27 cellular contexts compared by ENCODE assay signal in the genomic region with DNA sequence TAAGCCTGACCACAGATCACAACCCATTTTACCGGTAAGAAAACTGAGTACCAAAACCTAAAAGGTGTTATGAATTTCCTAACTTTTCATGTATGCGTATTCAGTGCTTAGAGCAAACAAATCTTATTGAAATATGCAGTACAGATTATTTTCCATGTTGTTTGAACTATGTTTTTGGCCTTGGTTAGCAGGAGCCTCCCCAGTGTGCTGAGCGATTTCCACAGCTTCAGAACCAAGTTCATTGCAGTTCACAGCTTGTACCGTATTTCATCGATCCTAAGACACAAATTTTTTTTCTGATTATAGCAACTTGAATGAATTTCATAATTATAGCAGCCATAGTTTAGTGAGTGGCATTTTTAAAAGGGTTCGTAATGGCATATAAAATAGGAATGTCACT. TPM values are rescaled to one million over a fixed set of nuclear protein-coding genes. Genes with fewer than 3 reads are reported as not detected.
"Had no signal": no experiment of that assay in that cellular context is flagged by ENCODE, and none has a peak within 500 bp of the region (broad histone marks: within the 10 kb centered on the region; RNA-seq: fewer than 3 reads in every experiment).

No MANE protein-coding gene starts in this region.

- H3K36me3 ChIP-seq: cardiac muscle cell, SJSA1 had no signal

- H3K9ac ChIP-seq: SK-N-SH had no signal

- H3K9me3 ChIP-seq: MG63, SJSA1, SK-N-SH had no signal

- DNase-seq: activated CD4-positive, alpha-beta T cell treated with anti-CD3 and anti-CD28 coated beads, Interleukin-2, amount 10 ng/mL, durations not matched to agents 24 days and 14 days; activated CD4-positive, alpha-beta T cell treated with anti-CD3 and anti-CD28 coated beads, Interleukin-2, amount 50 U/mL, for 4 hours; activated CD8-positive, alpha-beta T cell treated with anti-CD3 and anti-CD28 coated beads, Interleukin-2, amount 10 ng/mL, durations not matched to agents 7 days and 5 days; activated gamma-delta T cell treated with Interleukin-2 at 50 U/mL for 16 hours; activated naive CD4-positive, alpha-beta T cell treated with anti-CD3 and anti-CD28 coated beads, Interleukin-2, amount 10 ng/mL, durations not matched to agents 7 days and 5 days; activated naive CD8-positive, alpha-beta T cell treated with anti-CD3 and anti-CD28 coated beads, Interleukin-2, amount 50 U/mL, for 24 hours; activated T-cell treated with anti-CD3 and anti-CD28 coated beads, Interleukin-2, amount 50 U/mL, for 24 hours; amniotic stem cell; aorta; Kasumi-1; KG1; MG63; NCI-H1048; NCI-H1105 treated with DMSO at 0.1 percent for 48 hours; NCI-H1436; NCI-H1694; NCI-H1930; NCI-H2081 treated with DMSO at 0.1 percent for 48 hours; NCI-H226; NCI-H446 treated with DMSO at 0.1 percent for 48 hours; NCI-H524 treated with DMSO at 0.1 percent for 48 hours; SHP77 treated with DMSO at 0.1 percent for 48 hours; SK-N-SH had no signal

- H3K27me3 ChIP-seq: cardiac muscle cell, MG63, SJSA1 had no signal

- H3K4me2 ChIP-seq: SK-N-SH had no signal

- ATAC-seq: activated CD8-positive, alpha-beta T cell treated with anti-CD3 and anti-CD28 coated beads, Interleukin-2, amount 10 ng/mL, durations not matched to agents 7 days and 5 days; activated naive CD8-positive, alpha-beta T cell treated with anti-CD3 and anti-CD28 coated beads, Interleukin-2, amount 50 U/mL, for 24 hours; Panc1 had no signal

- H3K4me3 ChIP-seq: cardiac muscle cell, MG63, SJSA1 had no signal

- H3K27ac ChIP-seq: cardiac muscle cell, SJSA1 had no signal

- H3K9me2 ChIP-seq: SK-N-SH had no signal

RNA-seq across cellular contexts. Expression of gene ADAMTSL1, which starts 13.7 kb away (rescaled TPM):
- total RNA-seq: activated CD4-positive, alpha-beta T cell treated with anti-CD3 and anti-CD28 coated beads, Interleukin-2, amount 10 ng/mL, durations not matched to agents 24 days and 14 days; activated CD8-positive, alpha-beta T cell treated with anti-CD3 and anti-CD28 coated beads, Interleukin-2, amount 10 ng/mL, durations not matched to agents 7 days and 5 days; activated T-helper 1 cell treated with anti-CD3 and anti-CD28 coated beads, Interleukin-12 subunit alpha, Interleukin-12 subunit beta, Interleukin-2, Interleukin-4 antibody, amounts not matched to agents 30 ng/mL and 10 ng/mL and 1 ng/mL, durations not matched to agents 14 hours and 24 hours and 36 hours had no signal
